ENCODE assay signal across 16 cellular contexts in genomic region chr5:60830581-60831127, GRCh38. TPM values are rescaled to one million over a fixed set of nuclear protein-coding genes. Genes with fewer than 3 reads are reported as not detected.
DNase-seq lines count a peak whose midpoint lies in the region; ATAC-seq, FAIRE-seq and TF ChIP-seq lines count a peak whose summit lies in the region.
"Had no signal": no experiment of that assay in that cellular context is flagged by ENCODE, and none has a peak within 500 bp of the region (broad histone marks: within the 10 kb centered on the region; RNA-seq: fewer than 3 reads in every experiment).

No MANE protein-coding gene starts in this region.

- H3K9ac ChIP-seq in smooth muscle cell (ENCODE audit: low read depth) = no peak overlapping the region

- no peak overlapping the region for H3K27ac Mint-ChIP-seq in CD8-positive, alpha-beta memory T cell
- H3K27ac Mint-ChIP-seq: naive B cell had no signal

- POLR2A ChIA-PET in CD8-positive, alpha-beta memory T cell (lab: Charles Lee) = no interaction called here

- no peak overlapping the region for H3K4me2 ChIP-seq in smooth muscle cell

- no peaks in the 10 kb centered on the region for H3K79me2 ChIP-seq in smooth muscle cell (ENCODE audit: low read depth)

- no peaks in the 10 kb centered on the region for H3K4me1 ChIP-seq in Peyer's patch
- H3K4me1 ChIP-seq in smooth muscle cell (ENCODE audit: low read depth) = no peaks in the 10 kb centered on the region
- H3K4me1 ChIP-seq in CD8-positive, alpha-beta memory T cell (ENCODE audit: insufficient read depth, low read length) = no peaks in the 10 kb centered on the region
- H3K4me1 ChIP-seq: adrenal gland, tibial artery had no signal

- H3K4me3 ChIP-seq in Peyer's patch (no peak overlapping the region), smooth muscle cell (no peak overlapping the region)
- H3K4me3 ChIP-seq in CD8-positive, alpha-beta memory T cell (ENCODE audit: low read length) = no peak overlapping the region
- H3K4me3 ChIP-seq: adrenal gland, tibial artery had no signal

- H4K20me1 ChIP-seq in smooth muscle cell (ENCODE audit: low read depth) = no peaks in the 10 kb centered on the region

- H2AFZ ChIP-seq in smooth muscle cell (ENCODE audit: low read depth) = no peak overlapping the region

- H3K36me3 ChIP-seq in Peyer's patch (no peaks in the 10 kb centered on the region), smooth muscle cell (ENCODE audit: low read depth) (no peaks in the 10 kb centered on the region)
- no peaks in the 10 kb centered on the region for H3K36me3 ChIP-seq in CD8-positive, alpha-beta memory T cell (ENCODE audit: insufficient read depth, low read length)
- H3K36me3 ChIP-seq: adrenal gland, tibial artery had no signal

- ATAC-seq in GM18909 (IDR thresholded peaks at IDR 0.05; ENCODE audit: poor library complexity, unreplicated experiment) (peak; percentile 45), GM21737 (IDR thresholded peaks at IDR 0.05; ENCODE audit: unreplicated experiment) (peak; percentile 41), HG03280 (IDR thresholded peaks at IDR 0.05; ENCODE audit: unreplicated experiment) (peak; percentile 58)
- ATAC-seq: left ventricle myocardium superior had no signal

- H3K4me1 Mint-ChIP-seq in CD8-positive, alpha-beta memory T cell = no peaks in the 10 kb centered on the region
- H3K4me1 Mint-ChIP-seq: naive B cell had no signal

- H3K27me3 ChIP-seq in Peyer's patch (no peaks in the 10 kb centered on the region), smooth muscle cell (ENCODE audit: low read depth) (no peaks in the 10 kb centered on the region)
- H3K27me3 ChIP-seq in CD8-positive, alpha-beta memory T cell (ENCODE audit: insufficient read depth, low read length, poor library complexity, severe bottlenecking) = no peaks in the 10 kb centered on the region
- H3K27me3 ChIP-seq: adrenal gland, tibial artery had no signal

- H3K27me3 Mint-ChIP-seq in CD8-positive, alpha-beta memory T cell = peaks cover 0 to 5% of the 10 kb centered on the region in 2 donors

- no peaks in the 10 kb centered on the region for H3K36me3 Mint-ChIP-seq in CD8-positive, alpha-beta memory T cell
- H3K36me3 Mint-ChIP-seq: naive B cell had no signal

- H3F3A ChIP-seq in smooth muscle cell (ENCODE audit: low read depth) = no peaks in the 10 kb centered on the region

- no peaks in the 10 kb centered on the region for H3K9me3 ChIP-seq in Peyer's patch
- no peaks in the 10 kb centered on the region for H3K9me3 ChIP-seq in smooth muscle cell (replicated peaks; ENCODE audit: low read depth)
- no peaks in the 10 kb centered on the region for H3K9me3 ChIP-seq in CD8-positive, alpha-beta memory T cell (ENCODE audit: low read length)
- H3K9me3 ChIP-seq: adrenal gland, tibial artery had no signal

- CTCF ChIA-PET in CD8-positive, alpha-beta memory T cell (lab: Charles Lee) = no interaction called here

- H3K9me3 Mint-ChIP-seq in CD8-positive, alpha-beta memory T cell = no peaks in the 10 kb centered on the region
- H3K9me3 Mint-ChIP-seq: activated T-cell treated with anti-CD3 and anti-CD28 coated beads, Interleukin-2, amount 50 U/mL, for 4 hours; naive B cell had no signal

- no peak overlapping the region for H3K27ac ChIP-seq in Peyer's patch
- H3K27ac ChIP-seq in smooth muscle cell (ENCODE audit: low read depth) = no peak overlapping the region
- no peak overlapping the region for H3K27ac ChIP-seq in CD8-positive, alpha-beta memory T cell (ENCODE audit: low read depth, low read length)
- H3K27ac ChIP-seq: adrenal gland, tibial artery had no signal

- DNase-seq in Peyer's patch = no peak
- no peak for DNase-seq in smooth muscle cell (lab: John Stamatoyannopoulos, UW; ENCODE audit: unreplicated experiment)
- no peak for DNase-seq in CD8-positive, alpha-beta memory T cell
- no peak for DNase-seq in NCI-H1048 (lab: John Stamatoyannopoulos, UW)
- DNase-seq: activated T-cell treated with anti-CD3 and anti-CD28 coated beads, Interleukin-2, amount 50 U/mL, for 4 hours; adrenal gland; erythroblast; left ventricle myocardium superior; naive B cell; NCI-H2029 treated with DMSO at 0.1 percent for 48 hours; tibial artery had no signal

- peak; percentile 77 for FAIRE-seq in G401.6 (lab: Jason Lieb, UNC)

- TF ChIP-seq CTCF in Peyer's patch (IDR thresholded peaks at IDR 0.05) = no peak
- no peak for TF ChIP-seq CTCF in smooth muscle cell (IDR thresholded peaks at IDR 0.05; ENCODE audit: borderline replicate concordance, insufficient read depth, poor library complexity, severe bottlenecking)

- no peak overlapping the region for H3K4me3 Mint-ChIP-seq in CD8-positive, alpha-beta memory T cell
- H3K4me3 Mint-ChIP-seq: activated CD4-positive, alpha-beta T cell treated with anti-CD3 and anti-CD28 coated beads for 36 hours; activated T-cell treated with anti-CD3 and anti-CD28 coated beads, Interleukin-2, amount 50 U/mL, for 4 hours; naive B cell had no signal

- TF ChIP-seq POLR2A in Peyer's patch (IDR thresholded peaks at IDR 0.05) = no peak

RNA-seq across cellular contexts. Expression of gene ELOVL7, which starts 13.4 kb away (rescaled TPM):
- total RNA-seq in Peyer's patch = 10 to 100 TPM in 3 of 4 donors, 1 to 10 TPM in 1; 5.8 to 77.6 (median 34.3) TPM
- total RNA-seq in smooth muscle cell = 3.6 and 5.0 TPM in 2 replicates
- 1.0 and 1.3 TPM in 2 replicates for polyA plus RNA-seq in smooth muscle cell
- total RNA-seq in CD8-positive, alpha-beta memory T cell = under 1 TPM; 0.11 to 0.18 TPM
- not detected for polyA plus RNA-seq in CD8-positive, alpha-beta memory T cell
